ENCODE assay signal across 12 cellular contexts in genomic region chr2:105934467-105934866, GRCh38.
A peak's percentile ranks its signal among the peaks of the same experiment; 100 is the strongest.
DNase-seq lines count a peak whose midpoint lies in the region; ATAC-seq, FAIRE-seq and TF ChIP-seq lines count a peak whose summit lies in the region.
"Had no signal": no experiment of that assay in that cellular context is flagged by ENCODE, and none has a peak within 500 bp of the region (broad histone marks: within the 10 kb centered on the region; RNA-seq: fewer than 3 reads in every experiment).

No MANE protein-coding gene starts in this region.

- no peaks in the 10 kb centered on the region for H4K20me1 ChIP-seq in K562 (replicated peaks; ENCODE audit: control insufficient read depth, insufficient read depth, low read length)
- H4K20me1 ChIP-seq: BLaER1 treated with 17β-estradiol and CSF1 and Interleukin-3, amounts not matched to agents 10 nM and 100 nM had no signal

- H3K4me1 Mint-ChIP-seq in endothelial cell (ENCODE audit: unreplicated experiment) = no peaks in the 10 kb centered on the region

- H3K27ac ChIP-seq in KOPT-K1 (ENCODE audit: low read depth, low read length, poor library complexity, severe bottlenecking) (peak overlapping the region; percentile 52), K562 (ENCODE audit: extremely low read depth, low read depth, low read length) (no peak overlapping the region)
- H3K27ac ChIP-seq: BLaER1 treated with 17β-estradiol and CSF1 and Interleukin-3, amounts not matched to agents 10 nM and 100 nM had no signal

- CTCF ChIA-PET in K562 (lab: Yijun Ruan, JAX; ENCODE audit: low intra/inter-chr PET ratio) = no interaction called here

- TSS peak; percentile 74 for BruUV-seq in K562 (replicated peaks; lab: Mats Ljungman, UMichigan)

- no peak for TF ChIP-seq POLR2A in K562 (conservative IDR thresholded peaks at IDR 0.05)

- WGBS in K562 (ENCODE audit: insufficient coverage, low coverage, missing lambda C conversion rate) = 8% methylated on average over 7 of the region's 7 CpGs

- no peak overlapping the region for H3K9ac ChIP-seq in K562 (ENCODE audit: insufficient read depth in 1 of 2, low read depth in 2 of 2, low read length in 2 of 2)
- H3K9ac ChIP-seq: BLaER1 treated with 17β-estradiol and CSF1 and Interleukin-3, amounts not matched to agents 10 nM and 100 nM had no signal

- TF ChIP-seq CTCF in K562 (IDR thresholded peaks at IDR 0.05 in 2 of 3, conservative IDR thresholded peaks at IDR 0.05 in 1 of 3; ENCODE audit: insufficient read depth in 2 of 3, low read depth in 1 of 3, low read length in 3 of 3) (no peak), endothelial cell (IDR thresholded peaks at IDR 0.05; ENCODE audit: unreplicated experiment) (no peak)

- peak; percentile 26 to 29 for DNase-seq in activated CD4-positive, alpha-beta T cell treated with anti-CD3 and anti-CD28 coated beads, Interleukin-2, amount 50 U/mL, for 4 hours
- DNase-seq in K562 (ENCODE audit: extremely low read depth in 1 of 4, low spot score in 3 of 4) (no peak), endothelial cell (ENCODE audit: low spot score) (no peak), dermis blood vessel endothelial cell (no peak)
- peak; percentile 59 for DNase-seq in stimulated activated CD4-positive, alpha-beta T cell treated with anti-CD3 and anti-CD28 coated beads, Interleukin-15, amount 100 ng/mL, for 24 hours
- DNase-seq: NCI-H510A, SHP77 had no signal

- POLR2A ChIA-PET in K562 (lab: Yijun Ruan, JAX) = interaction anchor here (1.4 kb wide), 1 partner anchor 20 kb away, joined by 3 read pairs; no protein-coding TSS in a partner anchor

- H2AFZ ChIP-seq in K562 (ENCODE audit: low read depth, low read length) = peak overlapping the region; percentile 25

- no peak for TF ChIP-seq EP300 in K562 (IDR thresholded peaks at IDR 0.05; ENCODE audit: low read length)

- intact Hi-C loops in K562 (cut with micrococcal nuclease) = no loop called here

- no peaks in the 10 kb centered on the region for H3K4me1 ChIP-seq in K562 (replicated peaks in 1 of 2; ENCODE audit: control insufficient read depth in 2 of 2, insufficient read depth in 2 of 2, low read length in 2 of 2)
- H3K4me1 ChIP-seq: BLaER1 treated with 17β-estradiol and CSF1 and Interleukin-3, amounts not matched to agents 10 nM and 100 nM had no signal

- H3K27me3 Mint-ChIP-seq in endothelial cell (ENCODE audit: unreplicated experiment) = peaks cover 2% of the 10 kb centered on the region
- H3K27me3 Mint-ChIP-seq: progenitor cell of endocrine pancreas had no signal

- peaks cover 4% of the 10 kb centered on the region for H3K9me3 Mint-ChIP-seq in endothelial cell (ENCODE audit: unreplicated experiment)

- H3K9me3 ChIP-seq in KOPT-K1 (ENCODE audit: insufficient read depth, low read length, poor library complexity, severe bottlenecking) (peaks cover 21% of the 10 kb centered on the region), K562 (replicated peaks; ENCODE audit: control insufficient read depth, insufficient read depth, low read depth, low read length) (no peaks in the 10 kb centered on the region)

- H3K4me3 ChIP-seq in K562 = no peak overlapping the region
- H3K4me3 ChIP-seq: BLaER1 treated with 17β-estradiol and CSF1 and Interleukin-3, amounts not matched to agents 10 nM and 100 nM had no signal

- no peak overlapping the region for H3K4me2 ChIP-seq in K562 (ENCODE audit: insufficient read depth, low read length)
- H3K4me2 ChIP-seq: BLaER1 treated with 17β-estradiol and CSF1 and Interleukin-3, amounts not matched to agents 10 nM and 100 nM had no signal

- H3K36me3 Mint-ChIP-seq in endothelial cell (ENCODE audit: low read depth, unreplicated experiment) = peaks cover 8% of the 10 kb centered on the region

- no peak for TF ChIP-seq RAD21 in K562 (CRISPR knock-in tag; conservative IDR thresholded peaks at IDR 0.05 in 1 of 2, IDR thresholded peaks at IDR 0.05 in 1 of 2)

- FAIRE-seq in K562 (lab: Jason Lieb, UNC) = no peak

- peaks cover 1 to 15% of the 10 kb centered on the region in 2 experiments; a peak in 3 of 5 replicates for H3K27me3 ChIP-seq in K562 (ENCODE audit: control insufficient read depth in 2 of 2, insufficient read depth in 2 of 2, low read length in 2 of 2)
- H3K27me3 ChIP-seq: BLaER1 treated with 17β-estradiol and CSF1 and Interleukin-3, amounts not matched to agents 10 nM and 100 nM had no signal

- H3K9me1 ChIP-seq in K562 (ENCODE audit: control insufficient read depth, insufficient read depth, low read length) = no peaks in the 10 kb centered on the region

- no peaks in the 10 kb centered on the region for H3K36me3 ChIP-seq in KOPT-K1 (ENCODE audit: insufficient read depth, low read length)
- no peaks in the 10 kb centered on the region for H3K36me3 ChIP-seq in K562 (ENCODE audit: control insufficient read depth, insufficient read depth, low read length)
- H3K36me3 ChIP-seq: BLaER1 treated with 17β-estradiol and CSF1 and Interleukin-3, amounts not matched to agents 10 nM and 100 nM had no signal

- no peak overlapping the region for H3K27ac Mint-ChIP-seq in endothelial cell (ENCODE audit: unreplicated experiment)
- H3K27ac Mint-ChIP-seq: progenitor cell of endocrine pancreas had no signal

- in situ Hi-C loops in K562 (cut with MboI) = no loop called here

- ATAC-seq in K562 (no peak), GM21737 (IDR thresholded peaks at IDR 0.05; ENCODE audit: unreplicated experiment) (no peak), GM19395 (IDR thresholded peaks at IDR 0.05; ENCODE audit: unreplicated experiment) (no peak)

- no peaks in the 10 kb centered on the region for H3K79me2 ChIP-seq in K562 (ENCODE audit: control insufficient read depth, insufficient read depth, low read length)

- H3K4me3 Mint-ChIP-seq in endothelial cell (ENCODE audit: unreplicated experiment) = no peak overlapping the region

TF ChIP-seq in K562, 482 proteins besides CTCF, POLR2A, EP300 and RAD21:
- TF ChIP-seq NR1H2 (CRISPR knock-in tag; IDR thresholded peaks at IDR 0.05) (no peak), ZC3H11A (IDR thresholded peaks at IDR 0.05; ENCODE audit: low read depth, low read length) (no peak), MCM7 (IDR thresholded peaks at IDR 0.05) (no peak), RB1 (IDR thresholded peaks at IDR 0.05; ENCODE audit: low read depth) (no peak), AFF4 (CRISPR knock-in tag; IDR thresholded peaks at IDR 0.05) (no peak), ZZZ3 (IDR thresholded peaks at IDR 0.05) (no peak), BRF2 (IDR thresholded peaks at IDR 0.05; ENCODE audit: borderline replicate concordance, insufficient read depth, insufficient read length) (no peak)

Comparison
In these comparisons a context has a peak if more than half of its experiments do, and no peak if none do; other contexts are left out.
1. DNase-seq: peak in activated CD4-positive, alpha-beta T cell treated with anti-CD3 and anti-CD28 coated beads, Interleukin-2, amount 50 U/mL, for 4 hours (2 of 2) and stimulated activated CD4-positive, alpha-beta T cell treated with anti-CD3 and anti-CD28 coated beads, Interleukin-15, amount 100 ng/mL, for 24 hours (single experiment); none in K562 (0 of 4), endothelial cell (single experiment) and dermis blood vessel endothelial cell (single experiment).